In the genomic region with DNA sequence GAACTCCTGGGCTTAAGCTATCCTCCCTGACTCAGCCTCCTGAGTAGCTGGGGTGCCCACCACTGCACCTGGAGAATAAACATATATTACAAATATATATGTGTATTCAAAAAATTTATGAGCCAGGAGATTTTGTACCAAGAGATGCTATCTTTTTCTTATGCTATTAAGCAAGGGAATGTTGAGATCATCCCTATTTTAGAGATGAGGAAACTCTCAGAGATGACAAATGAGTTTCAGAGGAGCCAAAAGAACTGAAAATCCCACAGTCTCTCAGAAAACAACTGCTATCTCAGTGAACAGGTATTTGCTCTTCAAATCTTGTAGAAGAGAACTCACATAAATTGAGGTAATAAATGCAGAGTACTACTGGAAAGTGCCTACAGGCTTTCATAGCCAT, we compare ENCODE assay signal across 9 cellular contexts.
DNase-seq lines count a peak whose midpoint lies in the region; ATAC-seq and TF ChIP-seq lines count a peak whose summit lies in the region.
"Had no signal": no experiment of that assay in that cellular context is flagged by ENCODE, and none has a peak within 500 bp of the region (broad histone marks: within the 10 kb centered on the region; RNA-seq: fewer than 3 reads in every experiment).

No MANE protein-coding gene starts in this region.

- ATAC-seq in stimulated activated naive B cell treated with anti-CD40 and anti-IgM and Interleukin-4, amounts not matched to agents 10 μg/mL and 1 μg/mL and 100 μg/mL, for 72 hours (replicated peaks) = no peak
- no peak for ATAC-seq in GM18909 (IDR thresholded peaks at IDR 0.05; ENCODE audit: poor library complexity, unreplicated experiment)
- ATAC-seq in HG03095 (IDR thresholded peaks at IDR 0.05; ENCODE audit: unreplicated experiment) = no peak
- ATAC-seq: GM12878 had no signal

- H3K27me3 ChIP-seq in layer of hippocampus (ENCODE audit: control insufficient read depth, insufficient read depth, low read length) = no peaks in the 10 kb centered on the region

- H3K4me3 ChIP-seq in coronary artery = peak overlapping the region; percentile 19
- H3K4me3 ChIP-seq: GM12878 had no signal

- H3K4me3 Mint-ChIP-seq in stimulated activated naive B cell treated with anti-CD40 and anti-IgM and Interleukin-4, amounts not matched to agents 10 μg/mL and 1 μg/mL and 100 μg/mL, for 72 hours = peak overlapping the region in 1 of 2 donors; percentile 64

- H3K4me1 Mint-ChIP-seq in stimulated activated naive B cell treated with anti-CD40 and anti-IgM and Interleukin-4, amounts not matched to agents 10 μg/mL and 1 μg/mL and 100 μg/mL, for 72 hours = peaks cover 7 to 25% of the 10 kb centered on the region in 2 donors

- H3K36me3 Mint-ChIP-seq in stimulated activated naive B cell treated with anti-CD40 and anti-IgM and Interleukin-4, amounts not matched to agents 10 μg/mL and 1 μg/mL and 100 μg/mL, for 72 hours = peaks cover 31 to 54% of the 10 kb centered on the region in 2 donors

- peak; percentile 45 for DNase-seq in GM04504 (ENCODE audit: low read depth)
- no peak for DNase-seq in coronary artery (ENCODE audit: low spot score)
- DNase-seq in stimulated activated naive B cell treated with anti-CD40 and anti-IgM and Interleukin-4, amounts not matched to agents 10 μg/mL and 1 μg/mL and 100 μg/mL, for 72 hours = no peak
- no peak for DNase-seq in iPS-NIHi11 (ENCODE audit: low spot score)
- no peak for DNase-seq in iPS-NIHi7 (ENCODE audit: extremely low spot score)

- no peaks in the 10 kb centered on the region for H3K27me3 Mint-ChIP-seq in stimulated activated naive B cell treated with anti-CD40 and anti-IgM and Interleukin-4, amounts not matched to agents 10 μg/mL and 1 μg/mL and 100 μg/mL, for 72 hours

- no peak for TF ChIP-seq CTCF in coronary artery (IDR thresholded peaks at IDR 0.05)

- H3K27ac ChIP-seq in coronary artery (peak overlapping the region; percentile 42 to 86), layer of hippocampus (ENCODE audit: low read depth, low read length) (peak overlapping the region; percentile 42)

- H3K9me3 Mint-ChIP-seq in stimulated activated naive B cell treated with anti-CD40 and anti-IgM and Interleukin-4, amounts not matched to agents 10 μg/mL and 1 μg/mL and 100 μg/mL, for 72 hours = peaks cover 3 to 7% of the 10 kb centered on the region in 2 donors

- H3K27ac Mint-ChIP-seq in stimulated activated naive B cell treated with anti-CD40 and anti-IgM and Interleukin-4, amounts not matched to agents 10 μg/mL and 1 μg/mL and 100 μg/mL, for 72 hours = peak overlapping the region; percentile 51
